In genomic region chr15:78452485-78452884, GRCh38 we compare ENCODE assay signal across 2 cellular contexts.
TF ChIP-seq lines count a peak whose summit lies in the region.

No MANE protein-coding gene starts in this region.

TF ChIP-seq in HEK293, 187 proteins besides CTCF, POLR2A, EP300 and RAD21:
- peak; percentile 62; the same call in 1 of the 2 replicates for TF ChIP-seq ZNF121 (tag by site-specific recombination; IDR thresholded peaks at IDR 0.05)
- no peak for TF ChIP-seq ZXDB (tag by site-specific recombination; IDR thresholded peaks at IDR 0.05)
TF ChIP-seq in HEK293: peak in this region for 1.

TF ChIP-seq in K562, 482 proteins besides CTCF, POLR2A, EP300 and RAD21:
- no peak for TF ChIP-seq BACH1 (tag; IDR thresholded peaks at IDR 0.05)
- 0 out of 2 replicates have a peak, but pooled peaks have one; percentile 10 for TF ChIP-seq ZNF121 (CRISPR knock-in tag; conservative IDR thresholded peaks at IDR 0.05)
